ENCODE assay signal across 24 cellular contexts in the genomic region with DNA sequence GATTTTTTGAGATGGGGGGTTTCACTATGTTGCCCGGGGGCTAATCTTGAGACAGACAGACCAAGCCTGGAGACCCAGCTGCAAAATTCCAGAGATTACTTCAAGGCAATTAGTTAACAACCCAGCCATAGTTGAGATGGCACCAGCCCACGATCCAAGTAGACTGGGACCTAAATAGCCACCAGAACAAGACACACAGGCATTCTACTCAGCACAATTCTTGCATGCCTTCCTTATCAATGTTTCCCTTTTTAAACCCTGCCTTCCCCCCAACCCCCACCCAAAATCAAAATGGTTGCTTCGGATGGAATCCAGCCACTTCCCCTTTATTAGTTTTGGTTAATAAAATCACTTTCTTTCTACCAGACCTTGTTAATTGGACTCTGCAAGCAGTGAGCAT. TPM values are rescaled to one million over a fixed set of nuclear protein-coding genes. Genes with fewer than 3 reads are reported as not detected.
A peak's percentile ranks its signal among the peaks of the same experiment; 100 is the strongest.
DNase-seq lines count a peak whose midpoint lies in the region; ATAC-seq and TF ChIP-seq lines count a peak whose summit lies in the region.
"Had no signal": no experiment of that assay in that cellular context is flagged by ENCODE, and none has a peak within 500 bp of the region (broad histone marks: within the 10 kb centered on the region; RNA-seq: fewer than 3 reads in every experiment).

No MANE protein-coding gene starts in this region.

- H3K27me3 ChIP-seq in heart left ventricle: peaks cover 0 to 6% (median 0%) of the 10 kb centered on the region in 9 donors
- H3K27me3 ChIP-seq in right atrium auricular region: no peaks in the 10 kb centered on the region
- H3K27me3 ChIP-seq in endodermal cell (ENCODE audit: control insufficient read depth, insufficient read depth, low read length, poor library complexity, severe bottlenecking): no peaks in the 10 kb centered on the region
- H3K27me3 ChIP-seq: BE2C; BLaER1 treated with 17β-estradiol and CSF1 and Interleukin-3, amounts not matched to agents 10 nM and 100 nM had no signal

- no peak for TF ChIP-seq POLR2A in heart left ventricle (IDR thresholded peaks at IDR 0.05)

- H3K36me3 ChIP-seq in heart left ventricle (no peaks in the 10 kb centered on the region), right atrium auricular region (no peaks in the 10 kb centered on the region), endodermal cell (ENCODE audit: control insufficient read depth, insufficient read depth, low read length) (no peaks in the 10 kb centered on the region)
- H3K36me3 ChIP-seq: BE2C; BLaER1 treated with 17β-estradiol and CSF1 and Interleukin-3, amounts not matched to agents 10 nM and 100 nM; HAP-1 had no signal

- intact Hi-C loops in heart left ventricle (cut with DNase I): no loop called here

- H3K4me1 Mint-ChIP-seq in activated T-cell treated with anti-CD3 and anti-CD28 coated beads, Interleukin-2, amount 50 U/mL, for 72 hours (ENCODE audit: low read depth): no peaks in the 10 kb centered on the region
- peaks cover 7% of the 10 kb centered on the region for H3K4me1 Mint-ChIP-seq in endodermal cell
- H3K4me1 Mint-ChIP-seq: CD8-positive, alpha-beta memory T cell had no signal

- peaks cover 3 to 4% of the 10 kb centered on the region in 2 donors for H3K9me3 Mint-ChIP-seq in activated T-cell treated with anti-CD3 and anti-CD28 coated beads, Interleukin-2, amount 50 U/mL, for 72 hours
- peaks cover 29% of the 10 kb centered on the region for H3K9me3 Mint-ChIP-seq in endodermal cell

- H3K9me3 ChIP-seq in heart left ventricle: peaks cover 0 to 24% (median 10%) of the 10 kb centered on the region in 12 donors
- peaks cover 0 to 15% of the 10 kb centered on the region in 2 donors for H3K9me3 ChIP-seq in right atrium auricular region
- H3K9me3 ChIP-seq in endodermal cell (ENCODE audit: control insufficient read depth, low read length): peaks cover 28% of the 10 kb centered on the region
- H3K9me3 ChIP-seq: A549, BE2C, HAP-1 had no signal

- peaks cover 0 to 4% of the 10 kb centered on the region in 2 donors for H3K36me3 Mint-ChIP-seq in activated T-cell treated with anti-CD3 and anti-CD28 coated beads, Interleukin-2, amount 50 U/mL, for 72 hours (ENCODE audit: insufficient read depth in 2 of 2)
- no peaks in the 10 kb centered on the region for H3K36me3 Mint-ChIP-seq in endodermal cell (ENCODE audit: low read depth)
- H3K36me3 Mint-ChIP-seq: CD14-positive monocyte had no signal

- no peaks in the 10 kb centered on the region for H3K4me1 ChIP-seq in heart left ventricle
- H3K4me1 ChIP-seq in right atrium auricular region: no peaks in the 10 kb centered on the region
- H3K4me1 ChIP-seq in endodermal cell (ENCODE audit: control insufficient read depth, insufficient read depth, low read length): peaks cover 3% of the 10 kb centered on the region
- H3K4me1 ChIP-seq: A549, BE2C, HAP-1 had no signal

- no peak overlapping the region for H3K4me3 ChIP-seq in heart left ventricle
- H3K4me3 ChIP-seq in right atrium auricular region: no peak overlapping the region
- peak overlapping the region; percentile 53 for H3K4me3 ChIP-seq in endodermal cell (ENCODE audit: low read length)
- H3K4me3 ChIP-seq: A549; BLaER1 treated with 17β-estradiol and CSF1 and Interleukin-3, amounts not matched to agents 10 nM and 100 nM; HAP-1 had no signal

- H3K9ac ChIP-seq in endodermal cell (ENCODE audit: extremely low read depth, low read length, poor library complexity, severe bottlenecking): no peak overlapping the region
- H3K9ac ChIP-seq: BLaER1 treated with 17β-estradiol and CSF1 and Interleukin-3, amounts not matched to agents 10 nM and 100 nM had no signal

- H3K27ac Mint-ChIP-seq in activated T-cell treated with anti-CD3 and anti-CD28 coated beads, Interleukin-2, amount 50 U/mL, for 72 hours: peak overlapping the region; percentile 44
- no peak overlapping the region for H3K27ac Mint-ChIP-seq in endodermal cell
- H3K27ac Mint-ChIP-seq: CD14-positive monocyte; CD4-positive, alpha-beta T cell; HFFc6 had no signal

- H3K27ac ChIP-seq in heart left ventricle (no peak overlapping the region), right atrium auricular region (no peak overlapping the region), endodermal cell (ENCODE audit: low read depth, low read length) (no peak overlapping the region)
- H3K27ac ChIP-seq: A549; BLaER1 treated with 17β-estradiol and CSF1 and Interleukin-3, amounts not matched to agents 10 nM and 100 nM had no signal

- ATAC-seq in activated T-cell treated with anti-CD3 and anti-CD28 coated beads, Interleukin-2, amount 50 U/mL, for 72 hours (replicated peaks in 1 of 2): no peak
- ATAC-seq in heart left ventricle: peak; percentile 69 to 74 (median 70)
- ATAC-seq: A549 had no signal

- no peak for DNase-seq in activated T-cell treated with anti-CD3 and anti-CD28 coated beads, Interleukin-2, amount 50 U/mL, for 72 hours
- DNase-seq in activated T-cell treated with anti-CD3 and anti-CD28 coated beads, Interleukin-2, amount 50 U/mL, for 1 hour: no peak
- DNase-seq in heart left ventricle (no peak), right atrium auricular region (ENCODE audit: low spot score) (no peak), OCI-M1 (lab: John Stamatoyannopoulos, UW) (peak; percentile 63), endodermal cell (no peak), NCI-H1092 treated with DMSO at 0.1 percent for 48 hours (lab: John Stamatoyannopoulos, UW) (no peak), cerebellar nuclear complex (lab: John Stamatoyannopoulos, UW) (no peak)
- DNase-seq: 8988T; ACHN; AML-193; BE2C; CD4-positive, alpha-beta T cell; CD8-positive, alpha-beta memory T cell; DMS 273 treated with DMSO at 0.1 percent for 48 hours; DMS79; EL; GDM1; GOT3; HFFc6 had no signal

- peaks cover 16% of the 10 kb centered on the region for H3K27me3 Mint-ChIP-seq in activated T-cell treated with anti-CD3 and anti-CD28 coated beads, Interleukin-2, amount 50 U/mL, for 72 hours (ENCODE audit: low read depth)
- H3K27me3 Mint-ChIP-seq in endodermal cell (ENCODE audit: insufficient read depth): peaks cover 15% of the 10 kb centered on the region

- 29 to 41% (median 32%) methylated on average over 3 of the region's 3 CpGs for WGBS in heart left ventricle, 4 donors
- 85 to 90% methylated on average over 2 to 3 of the region's 3 CpGs for WGBS in endodermal cell (ENCODE audit: insufficient coverage in 1 of 2, insufficient read length in 1 of 2), 2 experiments

- H3K4me3 Mint-ChIP-seq in activated T-cell treated with anti-CD3 and anti-CD28 coated beads, Interleukin-2, amount 50 U/mL, for 72 hours: no peak overlapping the region
- no peak overlapping the region for H3K4me3 Mint-ChIP-seq in endodermal cell
- H3K4me3 Mint-ChIP-seq: CD14-positive monocyte; CD4-positive, alpha-beta T cell; CD8-positive, alpha-beta memory T cell; HFFc6 had no signal

- no peak for TF ChIP-seq CTCF in heart left ventricle (IDR thresholded peaks at IDR 0.05)
- TF ChIP-seq CTCF in right atrium auricular region (IDR thresholded peaks at IDR 0.05): no peak
- no peak for TF ChIP-seq CTCF in endodermal cell (conservative IDR thresholded peaks at IDR 0.05)

RNA-seq across cellular contexts. Expression of gene FAM240A, which starts 28.6 kb away (rescaled TPM):
- total RNA-seq in activated T-cell treated with anti-CD3 and anti-CD28 coated beads, Interleukin-2, amount 50 U/mL, for 72 hours: not detected
- not detected for total RNA-seq in heart left ventricle
- not detected for polyA plus RNA-seq in heart left ventricle
- not detected for total RNA-seq in right atrium auricular region
- total RNA-seq in endodermal cell: not detected
- polyA plus RNA-seq in endodermal cell (2013, experiment 1 of 2): not detected
- not detected for polyA plus RNA-seq in endodermal cell (2013, experiment 2 of 2)
- total RNA-seq: CD4-positive, alpha-beta T cell; CD8-positive, alpha-beta memory T cell; HFFc6 had no signal
- polyA plus RNA-seq: A549; CD14-positive monocyte; CD8-positive, alpha-beta memory T cell had no signal

RNA-seq across cellular contexts. Expression of gene ALS2CL, which starts 52.6 kb away (rescaled TPM):
- total RNA-seq in activated T-cell treated with anti-CD3 and anti-CD28 coated beads, Interleukin-2, amount 50 U/mL, for 72 hours: 1 to 10 TPM; 1.9 to 3.1 TPM
- total RNA-seq in heart left ventricle (10 to 100 TPM; 11.8 to 40.7 (median 25.4) TPM), right atrium auricular region (10 to 100 TPM in 1 of 2 donors, 1 to 10 TPM in 1; 8.3 to 12.5 TPM), endodermal cell (10 to 100 TPM in 1 of 2 donors, 1 to 10 TPM in 1; 8.9 to 20.8 TPM)
- polyA plus RNA-seq in heart left ventricle: 10 to 100 TPM; 12.4 to 37.1 TPM
- 2.4 TPM for polyA plus RNA-seq in endodermal cell (2013, experiment 1 of 2)
- 1.6 TPM for polyA plus RNA-seq in endodermal cell (2013, experiment 2 of 2)

Comparison
In these comparisons a context has a peak if more than half of its experiments do, and no peak if none do; other contexts are left out.
1. ATAC-seq: peak in heart left ventricle (4 of 4); none in activated T-cell treated with anti-CD3 and anti-CD28 coated beads, Interleukin-2, amount 50 U/mL, for 72 hours (0 of 2).